Comparison of ENCODE assay signal across 7 cellular contexts in genomic region chr13:29472317-29472961, GRCh38.
A peak's percentile ranks its signal among the peaks of the same experiment; 100 is the strongest.
DNase-seq lines count a peak whose midpoint lies in the region; ATAC-seq, FAIRE-seq and TF ChIP-seq lines count a peak whose summit lies in the region.

No MANE protein-coding gene starts in this region.

- no peaks in the 10 kb centered on the region for H3K79me2 ChIP-seq in K562 (ENCODE audit: control insufficient read depth, insufficient read depth, low read length)

- FAIRE-seq in HTR-8/SVneo (lab: Jason Lieb, UNC) (no peak), K562 (lab: Jason Lieb, UNC) (peak; percentile 71)

- POLR2A ChIA-PET in K562 (lab: Yijun Ruan, JAX) = interaction anchor here (1.1 to 1.5 kb wide), 2 partner anchors 11 to 36 kb away, joined by 3 to 7 read pairs; no protein-coding TSS in a partner anchor

- CTCF ChIA-PET in K562 (lab: Yijun Ruan, JAX; ENCODE audit: low intra/inter-chr PET ratio) = interaction anchor here (0.9 to 1.1 kb wide), 2 partner anchors 17 to 109 kb away, joined by 3 read pairs; no protein-coding TSS in a partner anchor

- in situ Hi-C loops in K562 (cut with MboI) = no loop called here

- H3K36me3 ChIP-seq in K562 (ENCODE audit: control insufficient read depth, insufficient read depth, low read length) = no peaks in the 10 kb centered on the region

- H4K20me1 ChIP-seq in K562 (replicated peaks; ENCODE audit: control insufficient read depth, insufficient read depth, low read length) = no peaks in the 10 kb centered on the region

- no peak overlapping the region for H3K4me2 ChIP-seq in K562 (ENCODE audit: insufficient read depth, low read length)

- no peak for TF ChIP-seq EP300 in K562 (IDR thresholded peaks at IDR 0.05; ENCODE audit: low read length)

- peak; percentile 100 for TF ChIP-seq CTCF in GM12872 (IDR thresholded peaks at IDR 0.05; ENCODE audit: insufficient read depth, low read depth, low read length)
- peak; percentile 94 to 100 (median 99) for TF ChIP-seq CTCF in K562 (IDR thresholded peaks at IDR 0.05 in 2 of 3, conservative IDR thresholded peaks at IDR 0.05 in 1 of 3; ENCODE audit: insufficient read depth in 2 of 3, low read depth in 1 of 3, low read length in 3 of 3)

- H3K27me3 ChIP-seq in K562 (ENCODE audit: control insufficient read depth in 2 of 2, insufficient read depth in 2 of 2, low read length in 2 of 2) = no peaks in the 10 kb centered on the region; a peak in 1 of 5 replicates

- H3K9me3 ChIP-seq in K562 (replicated peaks; ENCODE audit: control insufficient read depth, insufficient read depth, low read depth, low read length) = no peaks in the 10 kb centered on the region

- no TSS peak for BruUV-seq in K562 (replicated peaks; lab: Mats Ljungman, UMichigan)

- ATAC-seq in K562 = peak; percentile 87
- ATAC-seq in stimulated activated effector memory CD8-positive, alpha-beta T cell treated with anti-CD3 and anti-CD28 coated beads, Interleukin-12 subunit alpha, Interleukin-12 subunit beta, amount 100 ng/mL, for 72 hours = peak; percentile 57

- no peak overlapping the region for H3K4me3 ChIP-seq in K562

- no peak overlapping the region for H3K9ac ChIP-seq in K562 (ENCODE audit: insufficient read depth in 1 of 2, low read depth in 2 of 2, low read length in 2 of 2)

- H3K4me3 Mint-ChIP-seq in stimulated activated effector memory CD8-positive, alpha-beta T cell treated with anti-CD3 and anti-CD28 coated beads, Interleukin-12 subunit alpha, Interleukin-12 subunit beta, amount 100 ng/mL, for 72 hours = no peak overlapping the region

- H3K9me3 Mint-ChIP-seq in stimulated activated effector memory CD8-positive, alpha-beta T cell treated with anti-CD3 and anti-CD28 coated beads, Interleukin-12 subunit alpha, Interleukin-12 subunit beta, amount 100 ng/mL, for 72 hours = no peaks in the 10 kb centered on the region

- H3K4me1 Mint-ChIP-seq in stimulated activated effector memory CD8-positive, alpha-beta T cell treated with anti-CD3 and anti-CD28 coated beads, Interleukin-12 subunit alpha, Interleukin-12 subunit beta, amount 100 ng/mL, for 72 hours = no peaks in the 10 kb centered on the region

- H3K4me1 ChIP-seq in K562 (replicated peaks in 1 of 2; ENCODE audit: control insufficient read depth in 2 of 2, insufficient read depth in 2 of 2, low read length in 2 of 2) = peaks cover 0 to 8% of the 10 kb centered on the region in 2 experiments; a peak in 1 of 5 replicates

- H3K9me1 ChIP-seq in K562 (ENCODE audit: control insufficient read depth, insufficient read depth, low read length) = no peaks in the 10 kb centered on the region

- H3K27ac ChIP-seq in K562 (ENCODE audit: extremely low read depth, low read depth, low read length) = no peak overlapping the region

- H3K27ac Mint-ChIP-seq in stimulated activated effector memory CD8-positive, alpha-beta T cell treated with anti-CD3 and anti-CD28 coated beads, Interleukin-12 subunit alpha, Interleukin-12 subunit beta, amount 100 ng/mL, for 72 hours = no peak overlapping the region

- intact Hi-C loops in K562 (cut with micrococcal nuclease) = loop anchor here (1.0 to 10.0 kb wide), 3 partner anchors 17 to 108 kb away; no protein-coding TSS in a partner anchor

- no peaks in the 10 kb centered on the region for H3K36me3 Mint-ChIP-seq in stimulated activated effector memory CD8-positive, alpha-beta T cell treated with anti-CD3 and anti-CD28 coated beads, Interleukin-12 subunit alpha, Interleukin-12 subunit beta, amount 100 ng/mL, for 72 hours

- DNase-seq in HTR-8/SVneo (ENCODE audit: insufficient read length, low spot score) = peak; percentile 26
- DNase-seq in SKM-1 treated with dmso at 0.1 percent for 144 hours (lab: John Stamatoyannopoulos, UW; ENCODE audit: unreplicated experiment) = peak; percentile 62
- DNase-seq in K562 (ENCODE audit: extremely low read depth in 1 of 4, low spot score in 3 of 4) = peak; percentile 41 to 69 (median 51)
- peak; percentile 55 for DNase-seq in kidney tubule cell (ENCODE audit: low spot score)
- peak; percentile 20 to 66 for DNase-seq in stimulated activated effector memory CD8-positive, alpha-beta T cell treated with anti-CD3 and anti-CD28 coated beads, Interleukin-12 subunit alpha, Interleukin-12 subunit beta, amount 100 ng/mL, for 72 hours (ENCODE audit: low spot score in 2 of 2)
- DNase-seq in NCI-H774 (lab: John Stamatoyannopoulos, UW) = no peak

- no peak for TF ChIP-seq POLR2A in K562 (conservative IDR thresholded peaks at IDR 0.05)

- TF ChIP-seq RAD21 in K562 (CRISPR knock-in tag; conservative IDR thresholded peaks at IDR 0.05 in 1 of 2, IDR thresholded peaks at IDR 0.05 in 1 of 2) = peak; percentile 65 to 82

- WGBS in K562 (ENCODE audit: insufficient coverage, low coverage, missing lambda C conversion rate) = 28% methylated on average over 5 of the region's 6 CpGs

- H2AFZ ChIP-seq in K562 (ENCODE audit: low read depth, low read length) = no peak overlapping the region

TF ChIP-seq in K562, 482 proteins besides CTCF, POLR2A, EP300 and RAD21:
- 0 out of 2 replicates have a peak, but pooled peaks have one; percentile 30 for TF ChIP-seq KLF16 (IDR thresholded peaks at IDR 0.05)
- TF ChIP-seq CEBPG (CRISPR knock-in tag; IDR thresholded peaks at IDR 0.05) = no peak
- TF ChIP-seq CEBPG (tag; conservative IDR thresholded peaks at IDR 0.05 in 1 of 2, IDR thresholded peaks at IDR 0.05 in 1 of 2) = peak in 1 of 2 experiments; percentile 61; a peak in 2 of 4 replicates
- peak; percentile 24; the same call in 1 of the 2 replicates for TF ChIP-seq ARID2 (IDR thresholded peaks at IDR 0.05)
- TF ChIP-seq CEBPB (tag; IDR thresholded peaks at IDR 0.05) = peak; percentile 70; the same call in 1 of the 2 replicates
- TF ChIP-seq, protein P1, sequence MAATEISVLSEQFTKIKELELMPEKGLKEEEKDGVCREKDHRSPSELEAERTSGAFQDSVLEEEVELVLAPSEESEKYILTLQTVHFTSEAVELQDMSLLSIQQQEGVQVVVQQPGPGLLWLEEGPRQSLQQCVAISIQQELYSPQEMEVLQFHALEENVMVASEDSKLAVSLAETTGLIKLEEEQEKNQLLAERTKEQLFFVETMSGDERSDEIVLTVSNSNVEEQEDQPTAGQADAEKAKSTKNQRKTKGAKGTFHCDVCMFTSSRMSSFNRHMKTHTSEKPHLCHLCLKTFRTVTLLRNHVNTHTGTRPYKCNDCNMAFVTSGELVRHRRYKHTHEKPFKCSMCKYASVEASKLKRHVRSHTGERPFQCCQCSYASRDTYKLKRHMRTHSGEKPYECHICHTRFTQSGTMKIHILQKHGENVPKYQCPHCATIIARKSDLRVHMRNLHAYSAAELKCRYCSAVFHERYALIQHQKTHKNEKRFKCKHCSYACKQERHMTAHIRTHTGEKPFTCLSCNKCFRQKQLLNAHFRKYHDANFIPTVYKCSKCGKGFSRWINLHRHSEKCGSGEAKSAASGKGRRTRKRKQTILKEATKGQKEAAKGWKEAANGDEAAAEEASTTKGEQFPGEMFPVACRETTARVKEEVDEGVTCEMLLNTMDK (IDR thresholded peaks at IDR 0.05; ENCODE audit: borderline replicate concordance, insufficient read depth, low read depth, low read length, poor library complexity, severe bottlenecking) = peak; percentile 66
- TF ChIP-seq DEAF1 (CRISPR knock-in tag; IDR thresholded peaks at IDR 0.05) = peak; percentile 44; the same call in 1 of the 2 replicates
- TF ChIP-seq XRCC5 (IDR thresholded peaks at IDR 0.05; ENCODE audit: low read depth, low read length) = peak; percentile 52; the same call in 1 of the 2 replicates
- no peak for TF ChIP-seq ZMIZ1 (IDR thresholded peaks at IDR 0.05; ENCODE audit: low read depth in 2 of 2, low read length in 2 of 2)
- peak; percentile 85 for TF ChIP-seq SMC3 (conservative IDR thresholded peaks at IDR 0.05; ENCODE audit: insufficient read depth, low read depth, low read length)
- TF ChIP-seq GATAD2B (IDR thresholded peaks at IDR 0.05; ENCODE audit: borderline replicate concordance) = no peak
- peak; percentile 33; the same call in 1 of the 2 replicates for TF ChIP-seq ZBTB7A (IDR thresholded peaks at IDR 0.05; ENCODE audit: borderline replicate concordance, control insufficient read depth, low read depth, low read length)
